Comparison of ENCODE assay signal across 8 cellular contexts in genomic region chr19:5987077-5987818, GRCh38. TPM values are rescaled to one million over a fixed set of nuclear protein-coding genes. Genes with fewer than 3 reads are reported as not detected.
DNase-seq lines count a peak whose midpoint lies in the region; ATAC-seq and TF ChIP-seq lines count a peak whose summit lies in the region.

No MANE protein-coding gene starts in this region.

- CTCF ChIA-PET in AG04449 (lab: Yijun Ruan, JAX): interaction anchor here (0.9 to 8.3 kb wide), 32 partner anchors 8 to 385 kb away, joined by 3 to 122 read pairs (median 6); partner anchors contain the start of genes ALKBH7 and CLPP

- H3K4me1 ChIP-seq in right lobe of liver: peaks cover 0 to 24% (median 4%) of the 10 kb centered on the region in 4 donors

- WGBS in right lobe of liver (ENCODE audit: insufficient coverage, low coverage, low lambda C conversion rate, missing lambda C conversion rate): under 1% methylated on average over 13 of the region's 17 CpGs

- H3K9me3 ChIP-seq in right lobe of liver: no peaks in the 10 kb centered on the region

- intact Hi-C loops in right lobe of liver (cut with DNase I): loop anchor here (5.0 kb wide), 1 partner anchor 35 kb away; no protein-coding TSS in a partner anchor

- H3K27ac ChIP-seq in right lobe of liver: peak overlapping the region in 1 of 3 donors; percentile 32

- DNase-seq in AG04449 (ENCODE audit: low read depth, low spot score) (peak; percentile 34), H4 (ENCODE audit: low spot score) (peak; percentile 68), NCI-H446 treated with DMSO at 0.1 percent for 48 hours (lab: John Stamatoyannopoulos, UW) (peak; percentile 68), dedifferentiated amniotic fluid mesenchymal stem cell (ENCODE audit: extremely low spot score) (peak; percentile 79), right lobe of liver (peak; percentile 75 to 87 (median 81))
- peak; percentile 84 for DNase-seq in activated CD4-positive, alpha-beta T cell treated with anti-CD3 and anti-CD28 coated beads for 48 hours
- peak; percentile 68 for DNase-seq in stimulated activated CD4-positive, alpha-beta T cell treated with anti-CD3 and anti-CD28 coated beads, Interleukin-4, amount 100 ng/mL, for 1 hour

- H3K4me3 ChIP-seq in AG04449 (ENCODE audit: low read depth, low read length) (peak overlapping the region; percentile 42), right lobe of liver (peak overlapping the region; percentile 11 to 28 (median 18))

- H3K36me3 ChIP-seq in right lobe of liver: no peaks in the 10 kb centered on the region

- ATAC-seq in right lobe of liver: peak; percentile 83 to 92 (median 86)
- no peak for ATAC-seq in GM21786 (IDR thresholded peaks at IDR 0.05; ENCODE audit: unreplicated experiment)

- POLR2A ChIA-PET in AG04449 (lab: Yijun Ruan, JAX): no interaction called here

- H3K27me3 ChIP-seq in right lobe of liver: no peaks in the 10 kb centered on the region

- TF ChIP-seq CTCF in AG04449 (IDR thresholded peaks at IDR 0.05; ENCODE audit: insufficient read depth, low read length, missing control alignments): peak; percentile 72
- peak; percentile 95 to 97 (median 96) for TF ChIP-seq CTCF in right lobe of liver (IDR thresholded peaks at IDR 0.05)

- TF ChIP-seq POLR2A in right lobe of liver (IDR thresholded peaks at IDR 0.05): no peak

RNA-seq across cellular contexts. Expression of gene RANBP3, which starts 9.3 kb away (rescaled TPM):
- total RNA-seq in H4 (2014; rRNA removed; shearing (Covaris generic)): 54.2 and 70.6 TPM in 2 replicates
- 10 to 100 TPM; 21.7 to 49.5 (median 24.5) TPM for total RNA-seq in right lobe of liver

Comparison
In these comparisons a context has a peak if more than half of its experiments do, and no peak if none do; other contexts are left out.
1. DNase-seq: peak in every context shown above with its lines; median percentile 84 in activated CD4-positive, alpha-beta T cell treated with anti-CD3 and anti-CD28 coated beads for 48 hours; 81 in right lobe of liver; 79 in dedifferentiated amniotic fluid mesenchymal stem cell; 68 in H4; 68 in NCI-H446 treated with DMSO at 0.1 percent for 48 hours; 68 in stimulated activated CD4-positive, alpha-beta T cell treated with anti-CD3 and anti-CD28 coated beads, Interleukin-4, amount 100 ng/mL, for 1 hour; 34 in AG04449.